In genomic region chr1:150410582-150411101, GRCh38 we compare ENCODE assay signal across 13 cellular contexts. TPM values are rescaled to one million over a fixed set of nuclear protein-coding genes. Genes with fewer than 3 reads are reported as not detected.
DNase-seq lines count a peak whose midpoint lies in the region; ATAC-seq, FAIRE-seq and TF ChIP-seq lines count a peak whose summit lies in the region.
"Had no signal": no experiment of that assay in that cellular context is flagged by ENCODE, and none has a peak within 500 bp of the region (broad histone marks: within the 10 kb centered on the region; RNA-seq: fewer than 3 reads in every experiment).

No MANE protein-coding gene starts in this region.

- TF ChIP-seq CTCF in GM23338 (conservative IDR thresholded peaks at IDR 0.05; ENCODE audit: low read depth in 2 of 2) (no peak), pancreas (IDR thresholded peaks at IDR 0.05) (no peak), osteocyte (IDR thresholded peaks at IDR 0.05) (no peak)

- WGBS in pancreas, 2 donors, result 75% methylated on average over 6 of the region's 6 CpGs

- no peaks in the 10 kb centered on the region for H3F3A ChIP-seq in GM23338 (replicated peaks; ENCODE audit: low read depth)

- H3K4me2 ChIP-seq in GM23338, result no peak overlapping the region

- intact Hi-C loops in pancreas (cut with DNase I), result no loop called here

- H3K36me3 ChIP-seq in GM23338 (ENCODE audit: insufficient read depth) (no peaks in the 10 kb centered on the region), pancreas (no peaks in the 10 kb centered on the region)

- peaks cover 92% of the 10 kb centered on the region for H3K79me2 ChIP-seq in GM23338 (replicated peaks; ENCODE audit: insufficient read depth)

- H3K4me3 Mint-ChIP-seq in GM23338 (no peak overlapping the region), osteocyte (ENCODE audit: unreplicated experiment) (no peak overlapping the region)
- H3K4me3 Mint-ChIP-seq: CD8-positive, alpha-beta T cell had no signal

- H3K27ac ChIP-seq in GM23338 (ENCODE audit: low read depth) (no peak overlapping the region), pancreas (no peak overlapping the region)

- H2AFZ ChIP-seq in GM23338, result no peak overlapping the region

- peaks cover 48% of the 10 kb centered on the region for H3K4me1 Mint-ChIP-seq in GM23338
- H3K4me1 Mint-ChIP-seq in osteocyte (ENCODE audit: unreplicated experiment), result peaks cover 21% of the 10 kb centered on the region

- H3K9me3 ChIP-seq in pancreas, result no peaks in the 10 kb centered on the region

- no peak for FAIRE-seq in pancreas (lab: Jason Lieb, UNC)
- FAIRE-seq: K562 had no signal

- H3K9me2 ChIP-seq in GM23338 (ENCODE audit: insufficient read depth), result no peaks in the 10 kb centered on the region

- no peaks in the 10 kb centered on the region for H3K9me3 Mint-ChIP-seq in GM23338
- H3K9me3 Mint-ChIP-seq in osteocyte (ENCODE audit: unreplicated experiment), result no peaks in the 10 kb centered on the region
- H3K9me3 Mint-ChIP-seq: CD8-positive, alpha-beta T cell had no signal

- DNase-seq in GM23338 (ENCODE audit: low spot score) (no peak), SKM-1 treated with dmso at 0.1 percent for 144 hours (lab: John Stamatoyannopoulos, UW; ENCODE audit: unreplicated experiment) (peak; percentile 47), foreskin melanocyte (peak; percentile 96), pancreas (no peak), osteocyte (ENCODE audit: extremely low spot score, unreplicated experiment) (no peak)
- DNase-seq in activated effector memory CD4-positive, alpha-beta T cell treated with anti-CD3 and anti-CD28 coated beads, Interleukin-2, amount 50 U/mL, for 16 hours, result no peak
- DNase-seq: CD8-positive, alpha-beta T cell; effector CD4-positive, alpha-beta T cell; H7; NCI-H2107 had no signal

- H3K36me3 Mint-ChIP-seq in GM23338 (ENCODE audit: low read depth) (no peaks in the 10 kb centered on the region), osteocyte (ENCODE audit: unreplicated experiment) (peaks cover 5% of the 10 kb centered on the region)

- ATAC-seq in GM23338 (peak; percentile 23), pancreas (peak; percentile 51 to 71 (median 54)), GM18909 (IDR thresholded peaks at IDR 0.05; ENCODE audit: poor library complexity, unreplicated experiment) (no peak), GM19463 (IDR thresholded peaks at IDR 0.05; ENCODE audit: unreplicated experiment) (no peak)
- ATAC-seq: CD8-positive, alpha-beta T cell; K562 had no signal

- H3K27me3 Mint-ChIP-seq in GM23338 (ENCODE audit: insufficient read depth, low read depth, poor library complexity) (no peaks in the 10 kb centered on the region), osteocyte (ENCODE audit: unreplicated experiment) (no peaks in the 10 kb centered on the region)

- H3K4me3 ChIP-seq in GM23338 (no peak overlapping the region), pancreas (no peak overlapping the region)
- H3K4me3 ChIP-seq: K562 had no signal

- H3K27ac Mint-ChIP-seq in GM23338, result peak overlapping the region; percentile 74; the same call in 1 of the 2 replicates
- no peak overlapping the region for H3K27ac Mint-ChIP-seq in osteocyte (ENCODE audit: unreplicated experiment)

- no peaks in the 10 kb centered on the region for H3K27me3 ChIP-seq in GM23338 (ENCODE audit: insufficient read depth)
- H3K27me3 ChIP-seq in pancreas, result no peaks in the 10 kb centered on the region

- H3K4me1 ChIP-seq in GM23338 (ENCODE audit: insufficient read depth) (peaks cover 42% of the 10 kb centered on the region), pancreas (peaks cover 17 to 24% (median 22%) of the 10 kb centered on the region in 3 donors)

- H4K20me1 ChIP-seq in GM23338 (replicated peaks; ENCODE audit: insufficient read depth), result peaks cover 28% of the 10 kb centered on the region

TF ChIP-seq in GM23338, 12 proteins besides CTCF, POLR2A, EP300 and RAD21 (continues in another document):
- TF ChIP-seq JUNB (IDR thresholded peaks at IDR 0.05; ENCODE audit: unreplicated experiment) (no peak), REST (IDR thresholded peaks at IDR 0.05; ENCODE audit: unreplicated experiment) (no peak), EZH2phosphoT487 (IDR thresholded peaks at IDR 0.05; ENCODE audit: unreplicated experiment) (no peak), ZNF331 (CRISPR knock-in tag; IDR thresholded peaks at IDR 0.05; ENCODE audit: low read depth) (no peak), ZNF462 (CRISPR knock-in tag; IDR thresholded peaks at IDR 0.05) (no peak)

RNA-seq across cellular contexts. Expression of gene RPRD2, which starts 46.7 kb away (rescaled TPM):
- total RNA-seq in GM23338 (2014; rRNA removed; shearing (Covaris generic)), result 18.0 and 20.4 TPM in 2 replicates
- polyA plus RNA-seq in GM23338 (2016; fragmentation: Nextera tagmentation; extraction: Ambion mirVana) (12.7 and 16.8 TPM in 2 replicates), pancreas (1 to 10 TPM; 5.2 to 6.1 TPM)
- total RNA-seq in pancreas (10 to 100 TPM; 10.8 to 22.3 (median 15.3) TPM), osteocyte (29.9 and 31.7 TPM in 2 replicates)

Comparison
In these comparisons a context has a peak if more than half of its experiments do, and no peak if none do; other contexts are left out.
1. ATAC-seq: peak in GM23338 (single experiment) and pancreas (4 of 4); none in GM18909 (single experiment) and GM19463 (single experiment).
2. DNase-seq: peak in SKM-1 treated with dmso at 0.1 percent for 144 hours (single experiment) and foreskin melanocyte (single experiment); none in GM23338 (single experiment), pancreas (0 of 6), activated effector memory CD4-positive, alpha-beta T cell treated with anti-CD3 and anti-CD28 coated beads, Interleukin-2, amount 50 U/mL, for 16 hours (single experiment) and osteocyte (single experiment).